Comparison of ENCODE assay signal across 2 cellular contexts in the genomic region with DNA sequence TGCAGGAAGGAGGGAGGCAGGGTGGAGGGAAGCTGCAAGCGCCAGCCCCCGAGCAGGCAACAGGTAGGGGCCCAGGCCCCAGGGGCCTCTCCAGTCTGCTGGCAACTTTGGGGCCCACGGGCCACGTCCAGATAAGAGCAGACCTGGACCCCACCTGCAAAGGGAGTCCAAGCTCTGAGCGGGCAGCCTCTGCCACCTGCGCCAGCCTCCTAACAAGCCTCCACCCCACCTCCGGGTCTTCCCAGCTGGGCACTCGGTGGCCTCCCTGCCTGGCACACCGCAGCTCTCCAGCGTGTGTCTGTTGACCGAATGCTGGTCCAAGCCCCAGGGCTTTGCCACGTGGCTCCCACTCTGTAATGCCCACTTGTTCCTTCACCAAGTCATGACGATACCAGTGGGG.
A peak's percentile ranks its signal among the peaks of the same experiment; 100 is the strongest.
TF ChIP-seq lines count a peak whose summit lies in the region.

No MANE protein-coding gene starts in this region.

TF ChIP-seq in HEK293, 187 proteins besides CTCF, POLR2A, EP300 and RAD21:
- TF ChIP-seq, protein P1, sequence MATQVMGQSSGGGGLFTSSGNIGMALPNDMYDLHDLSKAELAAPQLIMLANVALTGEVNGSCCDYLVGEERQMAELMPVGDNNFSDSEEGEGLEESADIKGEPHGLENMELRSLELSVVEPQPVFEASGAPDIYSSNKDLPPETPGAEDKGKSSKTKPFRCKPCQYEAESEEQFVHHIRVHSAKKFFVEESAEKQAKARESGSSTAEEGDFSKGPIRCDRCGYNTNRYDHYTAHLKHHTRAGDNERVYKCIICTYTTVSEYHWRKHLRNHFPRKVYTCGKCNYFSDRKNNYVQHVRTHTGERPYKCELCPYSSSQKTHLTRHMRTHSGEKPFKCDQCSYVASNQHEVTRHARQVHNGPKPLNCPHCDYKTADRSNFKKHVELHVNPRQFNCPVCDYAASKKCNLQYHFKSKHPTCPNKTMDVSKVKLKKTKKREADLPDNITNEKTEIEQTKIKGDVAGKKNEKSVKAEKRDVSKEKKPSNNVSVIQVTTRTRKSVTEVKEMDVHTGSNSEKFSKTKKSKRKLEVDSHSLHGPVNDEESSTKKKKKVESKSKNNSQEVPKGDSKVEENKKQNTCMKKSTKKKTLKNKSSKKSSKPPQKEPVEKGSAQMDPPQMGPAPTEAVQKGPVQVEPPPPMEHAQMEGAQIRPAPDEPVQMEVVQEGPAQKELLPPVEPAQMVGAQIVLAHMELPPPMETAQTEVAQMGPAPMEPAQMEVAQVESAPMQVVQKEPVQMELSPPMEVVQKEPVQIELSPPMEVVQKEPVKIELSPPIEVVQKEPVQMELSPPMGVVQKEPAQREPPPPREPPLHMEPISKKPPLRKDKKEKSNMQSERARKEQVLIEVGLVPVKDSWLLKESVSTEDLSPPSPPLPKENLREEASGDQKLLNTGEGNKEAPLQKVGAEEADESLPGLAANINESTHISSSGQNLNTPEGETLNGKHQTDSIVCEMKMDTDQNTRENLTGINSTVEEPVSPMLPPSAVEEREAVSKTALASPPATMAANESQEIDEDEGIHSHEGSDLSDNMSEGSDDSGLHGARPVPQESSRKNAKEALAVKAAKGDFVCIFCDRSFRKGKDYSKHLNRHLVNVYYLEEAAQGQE (tag by site-specific recombination; IDR thresholded peaks at IDR 0.05): no peak
- 0 out of 2 replicates have a peak, but pooled peaks have one; percentile 31 for TF ChIP-seq SCRT2 (tag by site-specific recombination; IDR thresholded peaks at IDR 0.05)

TF ChIP-seq in K562, 482 proteins besides CTCF, POLR2A, EP300 and RAD21:
- TF ChIP-seq MECOM (CRISPR knock-in tag; IDR thresholded peaks at IDR 0.05) (no peak), DNMT1 (IDR thresholded peaks at IDR 0.05) (no peak), NFIC (IDR thresholded peaks at IDR 0.05) (0 out of 2 replicates have a peak, but pooled peaks have one; percentile 7)
